8 cellular contexts compared by ENCODE assay signal in genomic region chr10:24722131-24722675, GRCh38. TPM values are rescaled to one million over a fixed set of nuclear protein-coding genes. Genes with fewer than 3 reads are reported as not detected.
DNase-seq lines count a peak whose midpoint lies in the region; TF ChIP-seq lines count a peak whose summit lies in the region.

No MANE protein-coding gene starts in this region.

- H3K36me3 Mint-ChIP-seq in T-helper 1 cell treated with Interleukin-12 subunit alpha and Interleukin-12 subunit beta and Interleukin-4 antibody, amounts not matched to agents 30 μg/mL and 1 μg/mL, for 36 hours (ENCODE audit: low read depth): peaks cover 12% of the 10 kb centered on the region
- H3K36me3 Mint-ChIP-seq in neural progenitor cell: peaks cover 6% of the 10 kb centered on the region

- H3K9ac ChIP-seq in neural progenitor cell: no peak overlapping the region

- peak overlapping the region; percentile 93 for H2AFZ ChIP-seq in neural progenitor cell (replicated peaks)

- H3K27me3 ChIP-seq in MG63: no peaks in the 10 kb centered on the region
- no peaks in the 10 kb centered on the region for H3K27me3 ChIP-seq in dorsolateral prefrontal cortex
- H3K27me3 ChIP-seq in neural progenitor cell: peaks cover 7% of the 10 kb centered on the region

- peaks cover 22% of the 10 kb centered on the region for H3K4me1 Mint-ChIP-seq in T-helper 1 cell treated with Interleukin-12 subunit alpha and Interleukin-12 subunit beta and Interleukin-4 antibody, amounts not matched to agents 30 μg/mL and 1 μg/mL, for 36 hours (ENCODE audit: low read depth)
- peaks cover 24% of the 10 kb centered on the region for H3K4me1 Mint-ChIP-seq in neural progenitor cell

- DNase-seq in T-helper 1 cell (no peak), MG63 (no peak), dorsolateral prefrontal cortex (no peak), neural progenitor cell (ENCODE audit: low spot score) (no peak), dedifferentiated amniotic fluid mesenchymal stem cell (ENCODE audit: extremely low spot score) (no peak), NCI-H1930 (lab: John Stamatoyannopoulos, UW) (no peak), cerebellum (ENCODE audit: low spot score) (no peak)

- H3K9me3 ChIP-seq in MG63 (no peaks in the 10 kb centered on the region), neural progenitor cell (ENCODE audit: low read depth) (no peaks in the 10 kb centered on the region)

- H3K4me2 ChIP-seq in neural progenitor cell: peak overlapping the region; percentile 95

- no peaks in the 10 kb centered on the region for H3K9me3 Mint-ChIP-seq in T-helper 1 cell treated with Interleukin-12 subunit alpha and Interleukin-12 subunit beta and Interleukin-4 antibody, amounts not matched to agents 30 μg/mL and 1 μg/mL, for 36 hours
- H3K9me3 Mint-ChIP-seq in neural progenitor cell: no peaks in the 10 kb centered on the region

- peaks cover 8% of the 10 kb centered on the region for H3F3A ChIP-seq in neural progenitor cell (ENCODE audit: low read depth)

- H3K4me3 Mint-ChIP-seq in T-helper 1 cell treated with Interleukin-12 subunit alpha and Interleukin-12 subunit beta and Interleukin-4 antibody, amounts not matched to agents 30 μg/mL and 1 μg/mL, for 36 hours: peak overlapping the region; percentile 78
- no peak overlapping the region for H3K4me3 Mint-ChIP-seq in neural progenitor cell

- H3K27me3 Mint-ChIP-seq in T-helper 1 cell treated with Interleukin-12 subunit alpha and Interleukin-12 subunit beta and Interleukin-4 antibody, amounts not matched to agents 30 μg/mL and 1 μg/mL, for 36 hours (ENCODE audit: low read depth): no peaks in the 10 kb centered on the region
- H3K27me3 Mint-ChIP-seq in neural progenitor cell (ENCODE audit: insufficient read depth, low read depth): no peaks in the 10 kb centered on the region

- peaks cover 61% of the 10 kb centered on the region for H3K79me2 ChIP-seq in neural progenitor cell (ENCODE audit: low read depth)

- peaks cover 50% of the 10 kb centered on the region for H4K20me1 ChIP-seq in neural progenitor cell (ENCODE audit: low read depth)

- H3K27ac ChIP-seq in dorsolateral prefrontal cortex (peak overlapping the region; percentile 79 to 100 (median 98)), neural progenitor cell (no peak overlapping the region)

- peak overlapping the region; percentile 71 for H3K4me3 ChIP-seq in MG63
- H3K4me3 ChIP-seq in dorsolateral prefrontal cortex: peak overlapping the region; percentile 50 to 94 (median 84)
- H3K4me3 ChIP-seq in neural progenitor cell: peak overlapping the region; percentile 98

- H3K36me3 ChIP-seq in MG63: peaks cover 27% of the 10 kb centered on the region
- no peaks in the 10 kb centered on the region for H3K36me3 ChIP-seq in neural progenitor cell

- H3K27ac Mint-ChIP-seq in T-helper 1 cell treated with Interleukin-12 subunit alpha and Interleukin-12 subunit beta and Interleukin-4 antibody, amounts not matched to agents 30 μg/mL and 1 μg/mL, for 36 hours: peak overlapping the region; percentile 41
- H3K27ac Mint-ChIP-seq in neural progenitor cell: peak overlapping the region; percentile 91

- intact Hi-C loops in dorsolateral prefrontal cortex (cut with DNase I): loop anchor here (2.0 to 10.0 kb wide), 9 partner anchors 70 to 360 kb away; partner anchors contain the start of genes ENKUR (in 1 of the 2) and THNSL1 (in 1 of the 2)

- TF ChIP-seq CTCF in dorsolateral prefrontal cortex (IDR thresholded peaks at IDR 0.05 in 54 of 56, conservative IDR thresholded peaks at IDR 0.05 in 2 of 56; ENCODE audit: low read depth in 1 of 56, partially characterized antibody in 56 of 56) (peak in 1 of 56 donors; percentile 8), neural progenitor cell (IDR thresholded peaks at IDR 0.05) (no peak)

- H3K4me1 ChIP-seq in neural progenitor cell: peaks cover 43% of the 10 kb centered on the region

RNA-seq across cellular contexts. Expression of gene ARHGAP21, which starts 1.5 kb away (rescaled TPM):
- 29.1 and 48.7 TPM in 2 replicates for total RNA-seq in MG63 (2014; rRNA removed; shearing (Covaris generic); ENCODE audit: low replicate concordance)
- total RNA-seq in dorsolateral prefrontal cortex: 100 to 1,000 TPM; 325 to 877 (median 454) TPM
- total RNA-seq in neural progenitor cell (ENCODE audit: low replicate concordance): 58.8 and 65.7 TPM in 2 replicates
- total RNA-seq in cerebellum: 246 TPM
